Comparison of ENCODE assay signal across 8 cellular contexts in genomic region chr9:95048225-95049087, GRCh38.
DNase-seq lines count a peak whose midpoint lies in the region; ATAC-seq and TF ChIP-seq lines count a peak whose summit lies in the region.

No MANE protein-coding gene starts in this region.

- TF ChIP-seq POLR2A in uterus (IDR thresholded peaks at IDR 0.05) = peak; percentile 48 to 51

- H3K27ac ChIP-seq in ACC112 (ENCODE audit: low read depth, low read length) (peak overlapping the region; percentile 57; the same call in 1 of the 2 replicates), RWPE1 (peak overlapping the region; percentile 95), psoas muscle (peak overlapping the region; percentile 93), uterus (peak overlapping the region; percentile 85 to 96)

- POLR2A ChIA-PET in RWPE1 (lab: Yijun Ruan, JAX; ENCODE audit: low non-redundant PET) = no interaction called here

- H3K79me2 ChIP-seq in ACC112 (ENCODE audit: control insufficient read depth, insufficient read depth, low read length, unreplicated experiment) = peaks cover 48% of the 10 kb centered on the region

- peak overlapping the region; percentile 89 for H3K4me3 ChIP-seq in ACC112 (ENCODE audit: low read depth, low read length)
- H3K4me3 ChIP-seq in psoas muscle = peak overlapping the region; percentile 74
- peak overlapping the region; percentile 44 to 46 for H3K4me3 ChIP-seq in uterus

- ATAC-seq in GM19025 (IDR thresholded peaks at IDR 0.05; ENCODE audit: low read depth, unreplicated experiment) (peak; percentile 70), HG03521 (IDR thresholded peaks at IDR 0.05; ENCODE audit: unreplicated experiment) (peak; percentile 72), Right ventricle myocardium superior (ENCODE audit: poor library complexity) (peak; percentile 76), psoas muscle (peak; percentile 73 to 83 (median 76))

- H3K4me1 ChIP-seq in ACC112 (ENCODE audit: control insufficient read depth, insufficient read depth, low read length, unreplicated experiment) (peaks cover 24% of the 10 kb centered on the region), psoas muscle (peaks cover 69% of the 10 kb centered on the region), uterus (peaks cover 7 to 12% of the 10 kb centered on the region in 2 donors)

- no peaks in the 10 kb centered on the region for H3K9me3 ChIP-seq in psoas muscle
- H3K9me3 ChIP-seq in uterus = no peaks in the 10 kb centered on the region

- WGBS in psoas muscle, 3 donors = 2 to 6% (median 2%) methylated on average over 49 to 58 of the region's 58 CpGs

- CTCF ChIA-PET in RWPE1 (lab: Yijun Ruan, JAX) = interaction anchor here (0.5 to 2.1 kb wide), 3 partner anchors 120 to 367 kb away, joined by 3 to 6 read pairs (median 3); no protein-coding TSS in a partner anchor

- no peaks in the 10 kb centered on the region for H3K27me3 ChIP-seq in ACC112 (ENCODE audit: insufficient read depth, low read length)
- H3K27me3 ChIP-seq in psoas muscle (ENCODE audit: insufficient read depth in 3 of 3, low read length in 2 of 3) = no peaks in the 10 kb centered on the region
- H3K27me3 ChIP-seq in uterus = no peaks in the 10 kb centered on the region

- intact Hi-C loops in Right ventricle myocardium superior (cut with DNase I) (no loop called here), psoas muscle (cut with DNase I) (loop anchor here (2.0 to 5.0 kb wide), 2 partner anchors 41 to 42 kb away; no protein-coding TSS in a partner anchor), uterus (cut with DNase I; ENCODE audit: low total_unique reads) (no loop called here)

- TF ChIP-seq CTCF in RWPE1 (conservative IDR thresholded peaks at IDR 0.05; ENCODE audit: low read depth) (no peak), psoas muscle (IDR thresholded peaks at IDR 0.05) (no peak), uterus (IDR thresholded peaks at IDR 0.05) (no peak)

- H3K36me3 ChIP-seq in ACC112 (ENCODE audit: insufficient read depth, low read length) (peaks cover 3% of the 10 kb centered on the region), psoas muscle (ENCODE audit: insufficient read depth in 1 of 2, low read depth in 1 of 2) (peaks cover 2 to 11% of the 10 kb centered on the region in 2 donors), uterus (no peaks in the 10 kb centered on the region)

- DNase-seq in RWPE1 (ENCODE audit: low spot score) (peak; percentile 92), Right ventricle myocardium superior (peak; percentile 84), psoas muscle (peak; percentile 69 to 78), uterus (peak; percentile 66 to 70)
- peak; percentile 54 for DNase-seq in activated naive CD4-positive, alpha-beta T cell treated with Interleukin-2 at 50 U/mL for 16 hours

- peak overlapping the region; percentile 66 for H2AFZ ChIP-seq in ACC112 (ENCODE audit: low read length, unreplicated experiment)

Comparison
In these comparisons a context has a peak if more than half of its experiments do, and no peak if none do; other contexts are left out.
1. Peak in every context shown above with its lines: DNase-seq, ATAC-seq, H3K4me3 ChIP-seq and H3K27ac ChIP-seq.
2. intact Hi-C loops: an anchor here in psoas muscle (2.0 to 5.0 kb wide); none called in Right ventricle myocardium superior and uterus.